Comparison of ENCODE assay signal across 7 cellular contexts in genomic region chr9:37784291-37784639, GRCh38. TPM values are rescaled to one million over a fixed set of nuclear protein-coding genes. Genes with fewer than 3 reads are reported as not detected.
DNase-seq lines count a peak whose midpoint lies in the region; ATAC-seq and TF ChIP-seq lines count a peak whose summit lies in the region.

No MANE protein-coding gene starts in this region.

- ATAC-seq in T-cell (replicated peaks in 1 of 4) (peak in 1 of 4 experiments; percentile 2), gastroesophageal sphincter (no peak), omental fat pad (ENCODE audit: low FRiP score) (no peak)

- H3K9me3 ChIP-seq in H9 (ENCODE audit: control insufficient read depth, low read depth, low read length) (no peaks in the 10 kb centered on the region), gastroesophageal sphincter (no peaks in the 10 kb centered on the region), smooth muscle cell (replicated peaks; ENCODE audit: low read depth) (no peaks in the 10 kb centered on the region)

- no peak for DNase-seq in H9
- peak in 1 of 34 experiments; percentile 1 for DNase-seq in T-cell
- no peak for DNase-seq in smooth muscle cell (lab: John Stamatoyannopoulos, UW; ENCODE audit: unreplicated experiment)
- no peak for DNase-seq in T1000 (lab: John Stamatoyannopoulos, UW)
- no peak for DNase-seq in caudate nucleus (lab: John Stamatoyannopoulos, UW)
- no peak for DNase-seq in omental fat pad (ENCODE audit: low spot score)

- peaks cover 5% of the 10 kb centered on the region for H3K23me2 ChIP-seq in H9 (ENCODE audit: insufficient read length, low read depth, low read length, poor library complexity, severe bottlenecking)

- no peak overlapping the region for H4K8ac ChIP-seq in H9 (replicated peaks; ENCODE audit: insufficient read length, low read depth, low read length)

- H3K4ac ChIP-seq in H9 (ENCODE audit: low read depth, low read length), result no peak overlapping the region

- H3K4me1 Mint-ChIP-seq in H9 (peaks cover 5 to 9% of the 10 kb centered on the region in 2 experiments; a peak in 3 of 4 replicates), T-cell (peaks cover 44 to 47% (median 47%) of the 10 kb centered on the region in 3 donors)

- peak overlapping the region; percentile 81 to 89 for H3K4me3 ChIP-seq in gastroesophageal sphincter
- H3K4me3 ChIP-seq in smooth muscle cell, result peak overlapping the region; percentile 89

- H2AFZ ChIP-seq in H9 (ENCODE audit: low read length) (no peak overlapping the region), smooth muscle cell (ENCODE audit: low read depth) (peak overlapping the region; percentile 87)

- H3K23ac ChIP-seq in H9 (ENCODE audit: insufficient read length, low read depth, low read length), result no peak overlapping the region

- H3K27me3 ChIP-seq in H9 (ENCODE audit: insufficient read depth, low read length) (no peaks in the 10 kb centered on the region), gastroesophageal sphincter (peaks cover 5% of the 10 kb centered on the region), smooth muscle cell (ENCODE audit: low read depth) (no peaks in the 10 kb centered on the region)

- H3T11ph ChIP-seq in H9 (ENCODE audit: low read length), result no peak overlapping the region

- no peak overlapping the region for H4K91ac ChIP-seq in H9 (ENCODE audit: insufficient read length, low read depth, low read length)

- H2BK120ac ChIP-seq in H9 (ENCODE audit: low read depth, low read length, poor library complexity, severe bottlenecking), result no peak overlapping the region

- H3K27me3 Mint-ChIP-seq in H9 (ENCODE audit: low read depth) (peaks cover 23% of the 10 kb centered on the region), T-cell (no peaks in the 10 kb centered on the region)

- H3K27ac Mint-ChIP-seq in H9 (peak overlapping the region; percentile 88 to 97 (median 96); a peak in 6 of 7 replicates), T-cell (peak overlapping the region; percentile 95 to 96)

- TF ChIP-seq CTCF in H9 (conservative IDR thresholded peaks at IDR 0.05) (no peak), gastroesophageal sphincter (IDR thresholded peaks at IDR 0.05) (no peak), smooth muscle cell (IDR thresholded peaks at IDR 0.05; ENCODE audit: borderline replicate concordance, insufficient read depth, poor library complexity, severe bottlenecking) (no peak), omental fat pad (IDR thresholded peaks at IDR 0.05) (no peak)

- H2BK15ac ChIP-seq in H9 (ENCODE audit: low read depth, low read length), result no peak overlapping the region

- H4K20me1 ChIP-seq in H9 (ENCODE audit: control insufficient read depth, insufficient read depth, insufficient read length) (no peaks in the 10 kb centered on the region), smooth muscle cell (ENCODE audit: low read depth) (peaks cover 2% of the 10 kb centered on the region)

- no peak overlapping the region for H3K27ac ChIP-seq in H9 (ENCODE audit: insufficient read length, low read depth, low read length)
- H3K27ac ChIP-seq in gastroesophageal sphincter, result peak overlapping the region; percentile 7 to 90 (median 86)
- H3K27ac ChIP-seq in smooth muscle cell (ENCODE audit: low read depth), result peak overlapping the region; percentile 69
- no peak overlapping the region for H3K27ac ChIP-seq in caudate nucleus (ENCODE audit: low read depth, low read length)

- H2BK12ac ChIP-seq in H9 (ENCODE audit: insufficient read length, low read depth, low read length), result no peak overlapping the region

- H3K56ac ChIP-seq in H9 (ENCODE audit: insufficient read length, low read depth, low read length), result no peak overlapping the region

- 0 out of 5 replicates have a peak, but pooled peaks cover 0 to 3% of the 10 kb centered on the region in 2 experiments for H3K9me3 Mint-ChIP-seq in H9
- no peaks in the 10 kb centered on the region for H3K9me3 Mint-ChIP-seq in T-cell

- H3K4me1 ChIP-seq in H9 (ENCODE audit: insufficient read depth, low read length) (no peaks in the 10 kb centered on the region), gastroesophageal sphincter (peaks cover 0 to 30% (median 4%) of the 10 kb centered on the region in 3 donors), smooth muscle cell (ENCODE audit: low read depth) (peaks cover 8% of the 10 kb centered on the region)

- H3K79me1 ChIP-seq in H9 (ENCODE audit: insufficient read depth, low read depth, low read length, poor library complexity, severe bottlenecking), result peaks cover 6% of the 10 kb centered on the region

- CTCF ChIA-PET in T-cell (lab: Charles Lee), result no interaction called here

- no peak for TF ChIP-seq POLR2A in gastroesophageal sphincter (IDR thresholded peaks at IDR 0.05)

- H3K36me3 Mint-ChIP-seq in H9 (ENCODE audit: insufficient read depth in 1 of 3, low read depth in 3 of 3) (peaks cover 30 to 48% (median 40%) of the 10 kb centered on the region in 3 experiments; a peak in 6 of 7 replicates), T-cell (peaks cover 23% of the 10 kb centered on the region)

- H3K36me3 ChIP-seq in gastroesophageal sphincter (peaks cover 0 to 44% of the 10 kb centered on the region in 2 donors), smooth muscle cell (ENCODE audit: low read depth) (peaks cover 14% of the 10 kb centered on the region)

- H3K9ac ChIP-seq in H9 (ENCODE audit: extremely low read depth, insufficient read length, low read length) (peak overlapping the region; percentile 78), smooth muscle cell (ENCODE audit: low read depth) (peak overlapping the region; percentile 79)

- H2BK20ac ChIP-seq in H9 (ENCODE audit: low read depth, low read length, poor library complexity, severe bottlenecking), result no peak overlapping the region

- H3K4me2 ChIP-seq in H9 (ENCODE audit: insufficient read depth, insufficient read length, low read length) (peak overlapping the region; percentile 88), smooth muscle cell (peak overlapping the region; percentile 92)

- no peak overlapping the region for H2BK5ac ChIP-seq in H9 (ENCODE audit: insufficient read length, low read length)

- TF ChIP-seq EP300 in gastroesophageal sphincter (IDR thresholded peaks at IDR 0.05), result no peak

- peak overlapping the region; percentile 97 to 98 for H3K4me3 Mint-ChIP-seq in H9
- H3K4me3 Mint-ChIP-seq in T-cell, result peak overlapping the region; percentile 97 to 100 (median 97)

- no peak overlapping the region for H2AK5ac ChIP-seq in H9 (ENCODE audit: insufficient read length, low read length)

- peaks cover 11% of the 10 kb centered on the region; the same call in 1 of the 2 replicates for H3K79me2 ChIP-seq in H9 (ENCODE audit: insufficient read depth, low read length)
- peaks cover 23% of the 10 kb centered on the region for H3K79me2 ChIP-seq in smooth muscle cell (ENCODE audit: low read depth)

- no peak overlapping the region for H4K5ac ChIP-seq in H9 (ENCODE audit: insufficient read length, low read depth, low read length)

- H3K18ac ChIP-seq in H9 (ENCODE audit: insufficient read length, low read depth, low read length), result no peak overlapping the region

- H3F3A ChIP-seq in smooth muscle cell (ENCODE audit: low read depth), result no peaks in the 10 kb centered on the region

- no CpG with 5 or more reads among the region's 6 CpGs for WGBS in H9 (ENCODE audit: extremely low coverage, insufficient read length, low lambda C conversion rate)
- whole genome bisulfite sequencing in gastroesophageal sphincter (ENCODE audit: low coverage in 1 of 2), 2 donors, result 3% methylated on average over 5 of the region's 6 CpGs; no CpG with 5 or more reads in 1 of the 2 donors
- 1% methylated on average over 6 of the region's 6 CpGs for WGBS in smooth muscle cell (ENCODE audit: low lambda C conversion rate)

- POLR2A ChIA-PET in T-cell (lab: Charles Lee), result interaction anchor here (0.5 to 1.2 kb wide), 4 partner anchors 9 to 1604 kb away, joined by 3 to 4 read pairs (median 4); partner anchors contain the start of gene DCAF10 (in 1 of the 2)

- no peak overlapping the region for H3K14ac ChIP-seq in H9 (ENCODE audit: insufficient read depth, low read length)

RNA-seq across cellular contexts. Expression of gene EXOSC3, which starts 0.6 kb away (rescaled TPM):
- total RNA-seq in H9 (2021) (81.0 and 93.8 TPM in 2 replicates), T-cell (10 to 100 TPM; 40.0 to 64.2 (median 59.2) TPM), gastroesophageal sphincter (10 to 100 TPM; 31.0 to 73.3 (median 49.5) TPM), smooth muscle cell (21.6 and 22.9 TPM in 2 replicates), omental fat pad (10 to 100 TPM; 24.8 to 47.3 (median 39.5) TPM)
- polyA plus RNA-seq in smooth muscle cell, result 22.6 and 38.2 TPM in 2 replicates

RNA-seq across cellular contexts. Expression of gene DCAF10, which starts 16.3 kb away (rescaled TPM):
- 13.4 and 14.2 TPM in 2 replicates for total RNA-seq in H9 (2021)
- total RNA-seq in T-cell, result 10 to 100 TPM; 18.4 to 20.9 (median 19.2) TPM
- total RNA-seq in gastroesophageal sphincter, result 10 to 100 TPM; 20.6 to 37.4 (median 30.1) TPM
- 70.8 and 77.0 TPM in 2 replicates for total RNA-seq in smooth muscle cell
- polyA plus RNA-seq in smooth muscle cell, result 34.6 and 35.6 TPM in 2 replicates
- total RNA-seq in omental fat pad, result 10 to 100 TPM; 23.2 to 40.5 (median 31.9) TPM

RNA-seq across cellular contexts. Expression of gene TRMT10B, which starts 30.7 kb away (rescaled TPM):
- 5.0 and 5.7 TPM in 2 replicates for total RNA-seq in H9 (2021)
- total RNA-seq in T-cell, result 10 to 100 TPM; 17.8 to 25.6 (median 21.6) TPM
- total RNA-seq in gastroesophageal sphincter, result 1 to 10 TPM; 6.3 to 8.6 (median 7.2) TPM
- 1.2 and 2.7 TPM in 2 replicates for total RNA-seq in smooth muscle cell
- 6.4 and 8.1 TPM in 2 replicates for polyA plus RNA-seq in smooth muscle cell
- 1 to 10 TPM; 3.7 to 9.1 (median 3.9) TPM for total RNA-seq in omental fat pad

Comparison
In these comparisons a context has a peak if more than half of its experiments do, and no peak if none do; other contexts are left out.
1. H3K27ac ChIP-seq: peak in gastroesophageal sphincter (4 of 4) and smooth muscle cell (single experiment); none in H9 (single experiment) and caudate nucleus (single experiment).